ENCODE assay signal across 8 cellular contexts in genomic region chr9:35749515-35750255, GRCh38. TPM values are rescaled to one million over a fixed set of nuclear protein-coding genes. Genes with fewer than 3 reads are reported as not detected.
DNase-seq lines count a peak whose midpoint lies in the region; ATAC-seq and TF ChIP-seq lines count a peak whose summit lies in the region.

No MANE protein-coding gene starts in this region.

- peak; percentile 34 for DNase-seq in LoVo (ENCODE audit: low spot score)
- peak; percentile 32 for DNase-seq in activated T-cell treated with anti-CD3 and anti-CD28 coated beads for 24 hours (ENCODE audit: low read depth)
- DNase-seq in amniotic stem cell (lab: John Stamatoyannopoulos, UW) = no peak
- no peak for DNase-seq in SIG-M5 treated with dmso at 0.1 percent for 504 hours (lab: John Stamatoyannopoulos, UW; ENCODE audit: unreplicated experiment)

- TF ChIP-seq CTCF in neural cell (IDR thresholded peaks at IDR 0.05; ENCODE audit: poor library complexity, severe bottlenecking) = no peak

- H3K4me2 ChIP-seq in neural cell (ENCODE audit: low read length) = peak overlapping the region; percentile 90

- no peaks in the 10 kb centered on the region for H3K27me3 ChIP-seq in neural cell (ENCODE audit: insufficient read depth, low read depth, low read length)

- H3K9me3 ChIP-seq in ES-I3 (ENCODE audit: control insufficient read depth, insufficient read depth, low read length) (no peaks in the 10 kb centered on the region), neural cell (ENCODE audit: low read length) (no peaks in the 10 kb centered on the region)

- ATAC-seq in GM21717 (IDR thresholded peaks at IDR 0.05; ENCODE audit: unreplicated experiment) = peak; percentile 24
- ATAC-seq in esophagus mucosa = peak; percentile 39

- H4K20me1 ChIP-seq in neural cell (ENCODE audit: insufficient read depth) = no peaks in the 10 kb centered on the region

- H3K27ac ChIP-seq in neural cell (ENCODE audit: low read length) = peak overlapping the region; percentile 89

- peak overlapping the region; percentile 75 for H2AFZ ChIP-seq in neural cell (ENCODE audit: low read depth, low read length)

- H3K9ac ChIP-seq in ES-I3 (ENCODE audit: low read depth, low read length) (peak overlapping the region; percentile 92), neural cell (ENCODE audit: low read length) (peak overlapping the region; percentile 88)

- peaks cover 19% of the 10 kb centered on the region; the same call in 1 of the 2 replicates for H3K4me1 ChIP-seq in ES-I3 (ENCODE audit: insufficient read depth, low read length)

- H3F3A ChIP-seq in neural cell (ENCODE audit: insufficient read depth, low read length, poor library complexity, severe bottlenecking) = no peaks in the 10 kb centered on the region

- peaks cover 38% of the 10 kb centered on the region for H3K79me2 ChIP-seq in neural cell (replicated peaks; ENCODE audit: insufficient read depth, low read length)

- H3K4me3 ChIP-seq in neural cell (ENCODE audit: low read length) = peak overlapping the region; percentile 93

- TF ChIP-seq EP300 in neural cell (conservative IDR thresholded peaks at IDR 0.05; ENCODE audit: poor library complexity, severe bottlenecking) = peak; percentile 23

- no peak for TF ChIP-seq RAD21 in neural cell (conservative IDR thresholded peaks at IDR 0.05)

- no peaks in the 10 kb centered on the region for H3K9me2 ChIP-seq in neural cell (ENCODE audit: insufficient read depth, low read length)

- no peaks in the 10 kb centered on the region; the same call in 1 of the 2 replicates for H3K36me3 ChIP-seq in ES-I3 (ENCODE audit: insufficient read depth, low read length)
- H3K36me3 ChIP-seq in neural cell (ENCODE audit: insufficient read depth, low read length) = peaks cover 6% of the 10 kb centered on the region

TF ChIP-seq in neural cell, 6 proteins besides CTCF, POLR2A, EP300 and RAD21:
- TF ChIP-seq, protein P1, sequence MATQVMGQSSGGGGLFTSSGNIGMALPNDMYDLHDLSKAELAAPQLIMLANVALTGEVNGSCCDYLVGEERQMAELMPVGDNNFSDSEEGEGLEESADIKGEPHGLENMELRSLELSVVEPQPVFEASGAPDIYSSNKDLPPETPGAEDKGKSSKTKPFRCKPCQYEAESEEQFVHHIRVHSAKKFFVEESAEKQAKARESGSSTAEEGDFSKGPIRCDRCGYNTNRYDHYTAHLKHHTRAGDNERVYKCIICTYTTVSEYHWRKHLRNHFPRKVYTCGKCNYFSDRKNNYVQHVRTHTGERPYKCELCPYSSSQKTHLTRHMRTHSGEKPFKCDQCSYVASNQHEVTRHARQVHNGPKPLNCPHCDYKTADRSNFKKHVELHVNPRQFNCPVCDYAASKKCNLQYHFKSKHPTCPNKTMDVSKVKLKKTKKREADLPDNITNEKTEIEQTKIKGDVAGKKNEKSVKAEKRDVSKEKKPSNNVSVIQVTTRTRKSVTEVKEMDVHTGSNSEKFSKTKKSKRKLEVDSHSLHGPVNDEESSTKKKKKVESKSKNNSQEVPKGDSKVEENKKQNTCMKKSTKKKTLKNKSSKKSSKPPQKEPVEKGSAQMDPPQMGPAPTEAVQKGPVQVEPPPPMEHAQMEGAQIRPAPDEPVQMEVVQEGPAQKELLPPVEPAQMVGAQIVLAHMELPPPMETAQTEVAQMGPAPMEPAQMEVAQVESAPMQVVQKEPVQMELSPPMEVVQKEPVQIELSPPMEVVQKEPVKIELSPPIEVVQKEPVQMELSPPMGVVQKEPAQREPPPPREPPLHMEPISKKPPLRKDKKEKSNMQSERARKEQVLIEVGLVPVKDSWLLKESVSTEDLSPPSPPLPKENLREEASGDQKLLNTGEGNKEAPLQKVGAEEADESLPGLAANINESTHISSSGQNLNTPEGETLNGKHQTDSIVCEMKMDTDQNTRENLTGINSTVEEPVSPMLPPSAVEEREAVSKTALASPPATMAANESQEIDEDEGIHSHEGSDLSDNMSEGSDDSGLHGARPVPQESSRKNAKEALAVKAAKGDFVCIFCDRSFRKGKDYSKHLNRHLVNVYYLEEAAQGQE (IDR thresholded peaks at IDR 0.05; ENCODE audit: borderline replicate concordance) = peak; percentile 56
- TF ChIP-seq SMC3 (conservative IDR thresholded peaks at IDR 0.05; ENCODE audit: poor library complexity) (no peak), TAF1 (IDR thresholded peaks at IDR 0.05; ENCODE audit: low read depth) (peak; percentile 80), POLR2AphosphoS5 (IDR thresholded peaks at IDR 0.05) (peak; percentile 82)

RNA-seq across cellular contexts. Expression of gene RGP1, which starts 0.6 kb away (rescaled TPM):
- 17.4 TPM for total RNA-seq in esophagus mucosa
- 8.1 and 9.9 TPM in 2 replicates for polyA plus RNA-seq in neural cell
- 20.2 and 24.9 TPM in 2 replicates for polyA minus RNA-seq in neural cell

RNA-seq across cellular contexts. Expression of gene GBA2, which starts 0.7 kb away (rescaled TPM):
- 20.9 TPM for total RNA-seq in esophagus mucosa
- 102 and 113 TPM in 2 replicates for polyA plus RNA-seq in neural cell
- polyA minus RNA-seq in neural cell = 66.0 and 79.1 TPM in 2 replicates

RNA-seq across cellular contexts. Expression of gene MSMP, which starts 4.4 kb away (rescaled TPM):
- not detected for total RNA-seq in esophagus mucosa
- not detected in 2 replicates for polyA plus RNA-seq in neural cell
- polyA minus RNA-seq in neural cell = not detected in 2 replicates

RNA-seq across cellular contexts. Expression of gene CREB3, which starts 17.2 kb away (rescaled TPM):
- 15.1 TPM for total RNA-seq in esophagus mucosa
- polyA plus RNA-seq in neural cell = 88.4 and 92.9 TPM in 2 replicates
- 49.9 and 50.9 TPM in 2 replicates for polyA minus RNA-seq in neural cell

RNA-seq across cellular contexts. Expression of gene TLN1, which starts 17.7 kb away (rescaled TPM):
- total RNA-seq in esophagus mucosa = 84.6 TPM
- 7.1 and 9.0 TPM in 2 replicates for polyA plus RNA-seq in neural cell
- polyA minus RNA-seq in neural cell = 11.9 and 13.7 TPM in 2 replicates

Comparison
In these comparisons a context has a peak if more than half of its experiments do, and no peak if none do; other contexts are left out.
1. DNase-seq: peak in LoVo (single experiment) and activated T-cell treated with anti-CD3 and anti-CD28 coated beads for 24 hours (single experiment); none in amniotic stem cell (single experiment) and SIG-M5 treated with dmso at 0.1 percent for 504 hours (single experiment).